In genomic region chr16:80935691-80936090, GRCh38 we compare ENCODE assay signal across 26 cellular contexts.
"Had no signal": no experiment of that assay in that cellular context is flagged by ENCODE, and none has a peak within 500 bp of the region (broad histone marks: within the 10 kb centered on the region; RNA-seq: fewer than 3 reads in every experiment).

No MANE protein-coding gene starts in this region.

- H2AFZ ChIP-seq: neural progenitor cell had no signal

- FAIRE-seq: pancreas, small intestine had no signal

- H3K9ac ChIP-seq: neural progenitor cell had no signal

- H3K36me3 ChIP-seq: neural progenitor cell, pancreas, right lobe of liver, sigmoid colon, stomach, thoracic aorta, tibial artery, transverse colon, upper lobe of right lung, uterus had no signal

- H3K4me3 ChIP-seq: neural progenitor cell, pancreas, psoas muscle, right lobe of liver, sigmoid colon, stomach, thoracic aorta, tibial artery, transverse colon, upper lobe of right lung, uterus had no signal

- H3K27me3 ChIP-seq: pancreas, right lobe of liver, sigmoid colon, tibial artery, uterus had no signal

- ATAC-seq: naive thymus-derived CD8-positive, alpha-beta T cell; natural killer cell treated with Interleukin-12 subunit alpha and Interleukin-12 subunit beta and Interleukin-15 and Interleukin-18, amount 100 ng/mL, for 72 hours; pancreas; psoas muscle; right cardiac atrium; right lobe of liver; stimulated activated effector memory CD8-positive, alpha-beta T cell treated with anti-CD3 and anti-CD28 coated beads, Interleukin-12 subunit alpha, Interleukin-12 subunit beta, amount 100 ng/mL, for 72 hours; stimulated activated naive B cell treated with anti-CD40 and anti-IgM and Interleukin-4, amounts not matched to agents 10 μg/mL and 1 μg/mL and 100 μg/mL, for 72 hours; upper lobe of right lung had no signal

- H3K36me3 Mint-ChIP-seq: naive B cell; naive thymus-derived CD8-positive, alpha-beta T cell; natural killer cell treated with Interleukin-12 subunit alpha and Interleukin-12 subunit beta and Interleukin-15 and Interleukin-18, amount 100 ng/mL, for 72 hours; neural progenitor cell; stimulated activated effector memory CD8-positive, alpha-beta T cell treated with anti-CD3 and anti-CD28 coated beads, Interleukin-12 subunit alpha, Interleukin-12 subunit beta, amount 100 ng/mL, for 72 hours; stimulated activated naive B cell treated with anti-CD40 and anti-IgM and Interleukin-4, amounts not matched to agents 10 μg/mL and 1 μg/mL and 100 μg/mL, for 72 hours; type B pancreatic cell had no signal

- H3K27ac Mint-ChIP-seq: naive thymus-derived CD8-positive, alpha-beta T cell; natural killer cell treated with Interleukin-12 subunit alpha and Interleukin-12 subunit beta and Interleukin-15 and Interleukin-18, amount 100 ng/mL, for 72 hours; neural progenitor cell; stimulated activated effector memory CD8-positive, alpha-beta T cell treated with anti-CD3 and anti-CD28 coated beads, Interleukin-12 subunit alpha, Interleukin-12 subunit beta, amount 100 ng/mL, for 72 hours; stimulated activated naive B cell treated with anti-CD40 and anti-IgM and Interleukin-4, amounts not matched to agents 10 μg/mL and 1 μg/mL and 100 μg/mL, for 72 hours; stimulated activated naive CD8-positive, alpha-beta T cell treated with anti-CD3 and anti-CD28 coated beads, Interleukin-15, Interleukin-2, amounts not matched to agents 100 ng/mL and 50 ng/mL, for 24 hours; type B pancreatic cell had no signal

- DNase-seq: naive B cell; naive thymus-derived CD8-positive, alpha-beta T cell; occipital lobe; pancreas; psoas muscle; right cardiac atrium; right lobe of liver; sigmoid colon; small intestine; stimulated activated CD4-positive, alpha-beta T cell treated with anti-CD3 and anti-CD28 coated beads, Interleukin-15, amount 100 ng/mL, for 24 hours; stimulated activated CD4-positive, alpha-beta T cell treated with anti-CD3 and anti-CD28 coated beads, Interleukin-2, amount 100 ng/mL, for 24 hours; stimulated activated CD4-positive, alpha-beta T cell treated with anti-CD3 and anti-CD28 coated beads, Interleukin-2, amount 100 ng/mL, for 48 hours; stimulated activated CD4-positive, alpha-beta T cell treated with anti-CD3 and anti-CD28 coated beads, Interleukin-4, amount 100 ng/mL, for 24 hours; stimulated activated naive B cell treated with anti-CD40 and anti-IgM and Interleukin-4, amounts not matched to agents 10 μg/mL and 1 μg/mL and 100 μg/mL, for 72 hours; stimulated activated naive CD4-positive, alpha-beta T cell treated with Interleukin-2 at 50 U/mL for 16 hours; stomach; tibial artery; transverse colon; upper lobe of right lung; uterus had no signal

- H3K4me2 ChIP-seq: neural progenitor cell had no signal

- H3K9me3 ChIP-seq: pancreas, psoas muscle, right lobe of liver, sigmoid colon, stomach, thoracic aorta, tibial artery, transverse colon, upper lobe of right lung, uterus had no signal

- H3K4me3 Mint-ChIP-seq: naive thymus-derived CD8-positive, alpha-beta T cell; natural killer cell treated with Interleukin-12 subunit alpha and Interleukin-12 subunit beta and Interleukin-15 and Interleukin-18, amount 100 ng/mL, for 72 hours; neural progenitor cell; stimulated activated effector memory CD8-positive, alpha-beta T cell treated with anti-CD3 and anti-CD28 coated beads, Interleukin-12 subunit alpha, Interleukin-12 subunit beta, amount 100 ng/mL, for 72 hours; stimulated activated naive B cell treated with anti-CD40 and anti-IgM and Interleukin-4, amounts not matched to agents 10 μg/mL and 1 μg/mL and 100 μg/mL, for 72 hours; stimulated activated naive CD8-positive, alpha-beta T cell treated with anti-CD3 and anti-CD28 coated beads, Interleukin-15, Interleukin-2, amounts not matched to agents 100 ng/mL and 50 ng/mL, for 24 hours; type B pancreatic cell had no signal

- H3K27ac ChIP-seq: neural progenitor cell, pancreas, psoas muscle, right lobe of liver, sigmoid colon, stomach, thoracic aorta, tibial artery, transverse colon, upper lobe of right lung, uterus had no signal

- H3K9me3 Mint-ChIP-seq: naive B cell; natural killer cell treated with Interleukin-12 subunit alpha and Interleukin-12 subunit beta and Interleukin-15 and Interleukin-18, amount 100 ng/mL, for 72 hours; stimulated activated effector memory CD8-positive, alpha-beta T cell treated with anti-CD3 and anti-CD28 coated beads, Interleukin-12 subunit alpha, Interleukin-12 subunit beta, amount 100 ng/mL, for 72 hours; stimulated activated naive B cell treated with anti-CD40 and anti-IgM and Interleukin-4, amounts not matched to agents 10 μg/mL and 1 μg/mL and 100 μg/mL, for 72 hours; stimulated activated naive CD8-positive, alpha-beta T cell treated with anti-CD3 and anti-CD28 coated beads, Interleukin-15, Interleukin-2, amounts not matched to agents 100 ng/mL and 50 ng/mL, for 24 hours; type B pancreatic cell had no signal
